In the genomic region with DNA sequence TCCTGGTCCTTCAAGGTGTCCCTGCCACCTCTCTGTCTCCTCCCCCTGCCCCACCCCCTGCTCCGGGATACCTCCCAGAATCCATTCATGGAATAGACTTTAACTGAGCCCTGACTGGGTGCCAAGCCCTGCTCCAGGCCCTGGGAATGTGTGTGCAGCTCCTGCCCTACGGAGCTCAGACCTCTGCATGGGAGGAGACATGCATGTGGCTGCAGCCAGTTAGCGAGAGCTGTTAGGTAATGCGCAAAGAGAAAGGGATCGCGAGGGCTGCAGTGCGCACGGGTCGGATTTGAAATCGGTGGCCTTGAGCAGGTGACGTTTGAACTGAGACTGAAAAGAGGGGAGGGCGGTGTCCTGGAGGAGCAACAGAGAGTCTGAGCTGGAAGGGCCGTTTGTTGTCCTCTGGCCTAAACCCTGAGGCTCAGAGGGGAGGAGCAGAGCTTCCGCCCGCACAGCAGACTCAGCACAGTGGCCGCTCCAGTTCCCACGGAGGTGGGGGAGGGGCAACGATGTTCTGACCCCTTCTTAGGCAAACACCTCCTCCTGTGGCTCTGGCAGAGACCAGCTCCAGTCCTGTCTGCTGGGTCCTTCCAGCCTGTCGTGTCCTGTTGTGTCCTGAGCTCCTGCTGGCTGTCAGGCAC, we compare ENCODE assay signal across 1 cellular context.
TF ChIP-seq lines count a peak whose summit lies in the region.

No MANE protein-coding gene starts in this region.

TF ChIP-seq in IMR-90, 13 proteins besides CTCF, POLR2A, EP300 and RAD21:
- TF ChIP-seq FOS (IDR thresholded peaks at IDR 0.05; ENCODE audit: low read depth, low read length) (no peak), CEBPB (IDR thresholded peaks at IDR 0.05; ENCODE audit: low read depth, low read length) (no peak), NFE2L2 (IDR thresholded peaks at IDR 0.05; ENCODE audit: low read depth, low read length) (no peak), SMC3 (IDR thresholded peaks at IDR 0.05; ENCODE audit: low read depth, low read length) (no peak), RCOR1 (IDR thresholded peaks at IDR 0.05; ENCODE audit: insufficient replicate concordance, low read length) (no peak), CHD1 (IDR thresholded peaks at IDR 0.05; ENCODE audit: low read depth, low read length) (no peak)
- TF ChIP-seq, protein P1, sequence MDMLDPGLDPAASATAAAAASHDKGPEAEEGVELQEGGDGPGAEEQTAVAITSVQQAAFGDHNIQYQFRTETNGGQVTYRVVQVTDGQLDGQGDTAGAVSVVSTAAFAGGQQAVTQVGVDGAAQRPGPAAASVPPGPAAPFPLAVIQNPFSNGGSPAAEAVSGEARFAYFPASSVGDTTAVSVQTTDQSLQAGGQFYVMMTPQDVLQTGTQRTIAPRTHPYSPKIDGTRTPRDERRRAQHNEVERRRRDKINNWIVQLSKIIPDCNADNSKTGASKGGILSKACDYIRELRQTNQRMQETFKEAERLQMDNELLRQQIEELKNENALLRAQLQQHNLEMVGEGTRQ (IDR thresholded peaks at IDR 0.05; ENCODE audit: low read depth, low read length) = no peak
- TF ChIP-seq, protein P2, sequence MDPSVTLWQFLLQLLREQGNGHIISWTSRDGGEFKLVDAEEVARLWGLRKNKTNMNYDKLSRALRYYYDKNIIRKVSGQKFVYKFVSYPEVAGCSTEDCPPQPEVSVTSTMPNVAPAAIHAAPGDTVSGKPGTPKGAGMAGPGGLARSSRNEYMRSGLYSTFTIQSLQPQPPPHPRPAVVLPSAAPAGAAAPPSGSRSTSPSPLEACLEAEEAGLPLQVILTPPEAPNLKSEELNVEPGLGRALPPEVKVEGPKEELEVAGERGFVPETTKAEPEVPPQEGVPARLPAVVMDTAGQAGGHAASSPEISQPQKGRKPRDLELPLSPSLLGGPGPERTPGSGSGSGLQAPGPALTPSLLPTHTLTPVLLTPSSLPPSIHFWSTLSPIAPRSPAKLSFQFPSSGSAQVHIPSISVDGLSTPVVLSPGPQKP (IDR thresholded peaks at IDR 0.05; ENCODE audit: borderline replicate concordance, low read depth, low read length) = no peak
TF ChIP-seq in IMR-90: peak in this region for 0.
